ENCODE assay signal across 8 cellular contexts in genomic region chr11:128725630-128726461, GRCh38. TPM values are rescaled to one million over a fixed set of nuclear protein-coding genes. Genes with fewer than 3 reads are reported as not detected.
DNase-seq lines count a peak whose midpoint lies in the region; ATAC-seq and TF ChIP-seq lines count a peak whose summit lies in the region.

No MANE protein-coding gene starts in this region.

- H3K4me3 Mint-ChIP-seq in activated CD8-positive, alpha-beta memory T cell treated with anti-CD3 and anti-CD28 coated beads, Interleukin-2, amount 10 ng/mL, durations not matched to agents 7 days and 5 days, result peak overlapping the region; percentile 61
- peak overlapping the region; percentile 68 to 82 (median 74) for H3K4me3 Mint-ChIP-seq in T-cell
- peak overlapping the region; percentile 38 for H3K4me3 Mint-ChIP-seq in endothelial cell (ENCODE audit: unreplicated experiment)

- peak overlapping the region; percentile 38 for H3K27ac ChIP-seq in skeletal muscle tissue (ENCODE audit: low read depth, low read length)
- no peak overlapping the region for H3K27ac ChIP-seq in tibial artery

- CTCF ChIA-PET in activated CD8-positive, alpha-beta memory T cell treated with anti-CD3 and anti-CD28 coated beads, Interleukin-2, amount 10 ng/mL, durations not matched to agents 7 days and 5 days (lab: Charles Lee), result interaction anchor here (1.0 to 2.0 kb wide), 6 partner anchors 10 to 105 kb away, joined by 3 to 8 read pairs (median 4); no protein-coding TSS in a partner anchor
- CTCF ChIA-PET in T-cell (lab: Charles Lee), result interaction anchor here (0.7 to 1.8 kb wide), 6 partner anchors 10 to 693 kb away, joined by 3 to 8 read pairs (median 3); no protein-coding TSS in a partner anchor

- no peaks in the 10 kb centered on the region for H3K9me3 Mint-ChIP-seq in activated CD8-positive, alpha-beta memory T cell treated with anti-CD3 and anti-CD28 coated beads, Interleukin-2, amount 10 ng/mL, durations not matched to agents 7 days and 5 days (ENCODE audit: low read depth)
- H3K9me3 Mint-ChIP-seq in T-cell (no peaks in the 10 kb centered on the region), endothelial cell (ENCODE audit: unreplicated experiment) (no peaks in the 10 kb centered on the region)

- peak; percentile 69 for DNase-seq in activated CD8-positive, alpha-beta memory T cell treated with anti-CD3 and anti-CD28 coated beads, Interleukin-2, amount 10 ng/mL, durations not matched to agents 7 days and 5 days
- DNase-seq in activated CD8-positive, alpha-beta memory T cell treated with anti-CD3 and anti-CD28 coated beads, Interleukin-2, amount 50 U/mL, for 48 hours, result no peak
- DNase-seq in T-cell (peak in 33 of 34 experiments; percentile 33 to 73 (median 59)), endothelial cell (ENCODE audit: low spot score) (no peak), DMS153 treated with DMSO at 0.1 percent for 48 hours (lab: John Stamatoyannopoulos, UW; ENCODE audit: unreplicated experiment) (no peak), tibial artery (no peak)

- intact Hi-C loops in tibial artery (cut with DNase I; ENCODE audit: low total_unique reads), result no loop called here

- H3K27ac Mint-ChIP-seq in activated CD8-positive, alpha-beta memory T cell treated with anti-CD3 and anti-CD28 coated beads, Interleukin-2, amount 10 ng/mL, durations not matched to agents 7 days and 5 days, result peak overlapping the region; percentile 91
- peak overlapping the region; percentile 89 to 95 for H3K27ac Mint-ChIP-seq in T-cell
- peak overlapping the region; percentile 49 for H3K27ac Mint-ChIP-seq in endothelial cell (ENCODE audit: unreplicated experiment)

- H3K4me3 ChIP-seq in skeletal muscle tissue (ENCODE audit: low read length in 3 of 3), result peak overlapping the region in 1 of 3 donors; percentile 35
- H3K4me3 ChIP-seq in tibial artery, result no peak overlapping the region

- peaks cover 31 to 51% (median 42%) of the 10 kb centered on the region in 3 donors for H3K4me1 ChIP-seq in skeletal muscle tissue (ENCODE audit: control insufficient read depth in 3 of 3, insufficient read depth in 3 of 3, low read length in 3 of 3)
- peaks cover 0 to 5% (median 0%) of the 10 kb centered on the region in 4 donors for H3K4me1 ChIP-seq in tibial artery

- no peaks in the 10 kb centered on the region for H3K36me3 ChIP-seq in skeletal muscle tissue (ENCODE audit: control insufficient read depth in 3 of 3, insufficient read depth in 3 of 3, low read length in 3 of 3)
- no peaks in the 10 kb centered on the region for H3K36me3 ChIP-seq in tibial artery

- POLR2A ChIA-PET in T-cell (lab: Charles Lee), result interaction anchor here (0.6 to 1.3 kb wide), 4 partner anchors 10 to 447 kb away, joined by 3 to 4 read pairs (median 4); no protein-coding TSS in a partner anchor

- H3K27me3 ChIP-seq in skeletal muscle tissue (ENCODE audit: control insufficient read depth in 3 of 3, insufficient read depth in 3 of 3, low read length in 3 of 3) (no peaks in the 10 kb centered on the region), tibial artery (no peaks in the 10 kb centered on the region)

- no peak for TF ChIP-seq CTCF in endothelial cell (IDR thresholded peaks at IDR 0.05; ENCODE audit: unreplicated experiment)
- no peak for TF ChIP-seq CTCF in tibial artery (IDR thresholded peaks at IDR 0.05)

- peaks cover 97% of the 10 kb centered on the region for H3K4me1 Mint-ChIP-seq in activated CD8-positive, alpha-beta memory T cell treated with anti-CD3 and anti-CD28 coated beads, Interleukin-2, amount 10 ng/mL, durations not matched to agents 7 days and 5 days
- peaks cover 98 to 100% (median 99%) of the 10 kb centered on the region in 3 donors for H3K4me1 Mint-ChIP-seq in T-cell
- peaks cover 95% of the 10 kb centered on the region for H3K4me1 Mint-ChIP-seq in endothelial cell (ENCODE audit: unreplicated experiment)

- H3K27me3 Mint-ChIP-seq in activated CD8-positive, alpha-beta memory T cell treated with anti-CD3 and anti-CD28 coated beads, Interleukin-2, amount 10 ng/mL, durations not matched to agents 7 days and 5 days, result no peaks in the 10 kb centered on the region
- peaks cover 0 to 1% of the 10 kb centered on the region in 2 donors for H3K27me3 Mint-ChIP-seq in T-cell
- H3K27me3 Mint-ChIP-seq in endothelial cell (ENCODE audit: unreplicated experiment), result peaks cover 38% of the 10 kb centered on the region

- peak; percentile 24 for ATAC-seq in activated CD8-positive, alpha-beta memory T cell treated with anti-CD3 and anti-CD28 coated beads, Interleukin-2, amount 10 ng/mL, durations not matched to agents 7 days and 5 days
- ATAC-seq in HG03097 (IDR thresholded peaks at IDR 0.05; ENCODE audit: low FRiP score, unreplicated experiment) (peak; percentile 40), T-cell (replicated peaks in 1 of 4) (peak; percentile 53 to 70 (median 54))

- H3K9ac ChIP-seq in skeletal muscle tissue (ENCODE audit: low read depth in 1 of 3, low read length in 3 of 3), result peak overlapping the region in 1 of 3 donors; percentile 40

- H3K9me3 ChIP-seq in skeletal muscle tissue (ENCODE audit: control insufficient read depth in 3 of 3, low read length in 3 of 3) (no peaks in the 10 kb centered on the region), tibial artery (no peaks in the 10 kb centered on the region)

- peaks cover 30% of the 10 kb centered on the region for H3K36me3 Mint-ChIP-seq in activated CD8-positive, alpha-beta memory T cell treated with anti-CD3 and anti-CD28 coated beads, Interleukin-2, amount 10 ng/mL, durations not matched to agents 7 days and 5 days
- peaks cover 3% of the 10 kb centered on the region for H3K36me3 Mint-ChIP-seq in T-cell
- H3K36me3 Mint-ChIP-seq in endothelial cell (ENCODE audit: low read depth, unreplicated experiment), result peaks cover 45% of the 10 kb centered on the region

RNA-seq across cellular contexts. Expression of gene FLI1, which starts 32.0 kb away (rescaled TPM):
- 100 to 1,000 TPM in 1 of 2 experiments, 10 to 100 TPM in 1; 85.0 to 105 TPM for total RNA-seq in activated CD8-positive, alpha-beta memory T cell treated with anti-CD3 and anti-CD28 coated beads, Interleukin-2, amount 10 ng/mL, durations not matched to agents 7 days and 5 days
- total RNA-seq in T-cell (100 to 1,000 TPM in 2 of 5 donors, 10 to 100 TPM in 3; 87.0 to 114 (median 94.6) TPM), endothelial cell (ENCODE audit: unreplicated experiment) (271 TPM), skeletal muscle tissue (9.4 TPM)

Comparison
In these comparisons a context has a peak if more than half of its experiments do, and no peak if none do; other contexts are left out.
1. DNase-seq: peak in activated CD8-positive, alpha-beta memory T cell treated with anti-CD3 and anti-CD28 coated beads, Interleukin-2, amount 10 ng/mL, durations not matched to agents 7 days and 5 days (single experiment) and T-cell (33 of 34); none in activated CD8-positive, alpha-beta memory T cell treated with anti-CD3 and anti-CD28 coated beads, Interleukin-2, amount 50 U/mL, for 48 hours (single experiment), endothelial cell (single experiment), DMS153 treated with DMSO at 0.1 percent for 48 hours (single experiment) and tibial artery (0 of 2).
2. Peak in every context shown above with its lines, with median percentiles within 50 percentile points of each other: ATAC-seq, H3K27ac Mint-ChIP-seq and H3K4me3 Mint-ChIP-seq.